20 cellular contexts compared by ENCODE assay signal in the genomic region with DNA sequence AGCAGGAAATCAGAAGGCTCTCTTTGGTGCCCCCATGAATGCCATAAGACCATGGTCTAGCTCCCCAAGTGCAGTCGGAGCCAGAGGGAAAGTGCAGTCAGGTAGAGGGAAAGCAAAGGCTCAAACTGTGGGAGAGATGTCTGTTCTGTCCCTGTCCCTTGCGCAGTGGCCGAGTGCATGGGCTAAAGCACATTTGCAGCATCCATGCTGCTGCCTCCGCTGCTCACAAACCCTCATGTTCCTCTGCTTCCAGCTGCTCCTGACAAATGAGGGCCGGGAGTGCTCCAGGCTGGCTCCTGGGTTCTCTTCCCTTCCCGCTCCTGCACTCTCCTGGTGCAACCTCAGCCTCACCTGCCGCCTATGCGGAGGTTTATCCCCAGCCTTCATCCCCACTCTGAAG. TPM values are rescaled to one million over a fixed set of nuclear protein-coding genes. Genes with fewer than 3 reads are reported as not detected.
A peak's percentile ranks its signal among the peaks of the same experiment; 100 is the strongest.
DNase-seq lines count a peak whose midpoint lies in the region; ATAC-seq, FAIRE-seq and TF ChIP-seq lines count a peak whose summit lies in the region.
"Had no signal": no experiment of that assay in that cellular context is flagged by ENCODE, and none has a peak within 500 bp of the region (broad histone marks: within the 10 kb centered on the region; RNA-seq: fewer than 3 reads in every experiment).

No MANE protein-coding gene starts in this region.

- no peak for ATAC-seq in heart right ventricle
- ATAC-seq in Right ventricle myocardium superior (ENCODE audit: poor library complexity) = no peak
- no peak for ATAC-seq in GM19455 (IDR thresholded peaks at IDR 0.05; ENCODE audit: unreplicated experiment)
- ATAC-seq: GM12878 had no signal

- H3K4me3 ChIP-seq in heart right ventricle (no peak overlapping the region), liver (ENCODE audit: low read depth in 1 of 3, low read length in 3 of 3) (no peak overlapping the region), osteoblast (ENCODE audit: insufficient read depth, low read length) (no peak overlapping the region)
- H3K4me3 ChIP-seq: GM12878 had no signal

- H3K4me1 ChIP-seq in heart right ventricle (peaks cover 3 to 73% (median 43%) of the 10 kb centered on the region in 9 donors), liver (ENCODE audit: control insufficient read depth in 4 of 4, insufficient read depth in 4 of 4, low read length in 3 of 4) (peaks cover 15 to 51% (median 35%) of the 10 kb centered on the region in 4 donors), osteoblast (ENCODE audit: insufficient read depth, low read length) (peaks cover 13% of the 10 kb centered on the region)

- H3K79me2 ChIP-seq in osteoblast (ENCODE audit: insufficient read depth, low read length) = no peaks in the 10 kb centered on the region

- no peak for DNase-seq in heart right ventricle
- no peak for DNase-seq in Right ventricle myocardium superior
- peak; percentile 66 for DNase-seq in osteoblast (ENCODE audit: insufficient read length, low spot score, missing footprints)
- peak; percentile 6 for DNase-seq in urothelium cell line (ENCODE audit: low spot score)
- no peak for DNase-seq in GM10266 (ENCODE audit: extremely low spot score)
- no peak for DNase-seq in cerebellar nuclear complex (lab: John Stamatoyannopoulos, UW)
- DNase-seq: 8988T, COR-L47, GOT3, KG1, NCI-H1048, NCI-H2107, NCI-H345, NCI-H526 treated with DMSO at 0.1 percent for 48 hours had no signal

- no peak for FAIRE-seq in urothelium cell line (lab: Jason Lieb, UNC)
- FAIRE-seq: GM12878 had no signal

- no peak overlapping the region for H2AFZ ChIP-seq in osteoblast (ENCODE audit: low read length)

- H4K20me1 ChIP-seq in osteoblast (ENCODE audit: insufficient read depth, low read length) = no peaks in the 10 kb centered on the region

- H3K27me3 ChIP-seq in heart right ventricle (peaks cover 0 to 9% (median 0%) of the 10 kb centered on the region in 7 donors), liver (ENCODE audit: control insufficient read depth in 4 of 4, insufficient read depth in 4 of 4, low read length in 3 of 4) (no peaks in the 10 kb centered on the region), osteoblast (ENCODE audit: insufficient read depth, low read length) (peaks cover 12% of the 10 kb centered on the region)

- 85 to 91% methylated on average over 8 of the region's 8 CpGs for WGBS in heart right ventricle, 2 donors
- 95% methylated on average over 8 of the region's 8 CpGs for WGBS in liver

- TF ChIP-seq CTCF in heart right ventricle (IDR thresholded peaks at IDR 0.05) (no peak), liver (IDR thresholded peaks at IDR 0.05; ENCODE audit: low read depth, low read length, missing input control) (no peak), osteoblast (IDR thresholded peaks at IDR 0.05; ENCODE audit: extremely low read depth, low read depth, low read length) (no peak), GM10266 (IDR thresholded peaks at IDR 0.05; ENCODE audit: control insufficient read depth, insufficient read depth, low read depth, missing control alignments) (no peak)

- H3K36me3 ChIP-seq in heart right ventricle (no peaks in the 10 kb centered on the region), liver (ENCODE audit: control insufficient read depth in 4 of 4, insufficient read depth in 3 of 4, low read depth in 1 of 4, low read length in 3 of 4) (no peaks in the 10 kb centered on the region), osteoblast (ENCODE audit: insufficient read depth, low read length) (no peaks in the 10 kb centered on the region)

- no peak overlapping the region for H3K9ac ChIP-seq in liver (ENCODE audit: low read depth in 1 of 2, low read length in 2 of 2)

- H3K9me3 ChIP-seq in heart right ventricle = no peaks in the 10 kb centered on the region
- no peaks in the 10 kb centered on the region for H3K9me3 ChIP-seq in liver (ENCODE audit: control insufficient read depth in 4 of 4, low read length in 3 of 4)
- H3K9me3 ChIP-seq in osteoblast (ENCODE audit: low read depth, low read length) = no peaks in the 10 kb centered on the region

- no peak for TF ChIP-seq RAD21 in liver (IDR thresholded peaks at IDR 0.05)

- no peak overlapping the region for H3K4me2 ChIP-seq in osteoblast (ENCODE audit: insufficient read depth, low read length)

- peak overlapping the region in 6 of 10 donors; percentile 15 to 89 (median 82) for H3K27ac ChIP-seq in heart right ventricle
- peak overlapping the region; percentile 86 to 89 for H3K27ac ChIP-seq in liver (ENCODE audit: low read depth in 1 of 2, low read length in 2 of 2)
- H3K27ac ChIP-seq in osteoblast (ENCODE audit: low read depth, low read length) = no peak overlapping the region
- H3K27ac ChIP-seq: RWPE1 had no signal

- intact Hi-C loops in heart right ventricle (cut with DNase I) = no loop called here
- intact Hi-C loops in Right ventricle myocardium superior (cut with DNase I) = no loop called here

TF ChIP-seq in liver, 16 proteins besides CTCF, POLR2A, EP300 and RAD21 (continues in another document):
- TF ChIP-seq FOXA2 (IDR thresholded peaks at IDR 0.05) (no peak), HNF4G (IDR thresholded peaks at IDR 0.05) (no peak), EGR1 (IDR thresholded peaks at IDR 0.05; ENCODE audit: low read depth in 2 of 2) (no peak), YY1 (IDR thresholded peaks at IDR 0.05) (no peak), SP1 (IDR thresholded peaks at IDR 0.05) (no peak), NR2F2 (IDR thresholded peaks at IDR 0.05) (no peak), JUND (IDR thresholded peaks at IDR 0.05) (no peak), GABPA (IDR thresholded peaks at IDR 0.05 in 1 of 2, conservative IDR thresholded peaks at IDR 0.05 in 1 of 2) (no peak), FOXA1 (IDR thresholded peaks at IDR 0.05) (no peak), RXRA (IDR thresholded peaks at IDR 0.05) (no peak)
- TF ChIP-seq, protein P1, sequence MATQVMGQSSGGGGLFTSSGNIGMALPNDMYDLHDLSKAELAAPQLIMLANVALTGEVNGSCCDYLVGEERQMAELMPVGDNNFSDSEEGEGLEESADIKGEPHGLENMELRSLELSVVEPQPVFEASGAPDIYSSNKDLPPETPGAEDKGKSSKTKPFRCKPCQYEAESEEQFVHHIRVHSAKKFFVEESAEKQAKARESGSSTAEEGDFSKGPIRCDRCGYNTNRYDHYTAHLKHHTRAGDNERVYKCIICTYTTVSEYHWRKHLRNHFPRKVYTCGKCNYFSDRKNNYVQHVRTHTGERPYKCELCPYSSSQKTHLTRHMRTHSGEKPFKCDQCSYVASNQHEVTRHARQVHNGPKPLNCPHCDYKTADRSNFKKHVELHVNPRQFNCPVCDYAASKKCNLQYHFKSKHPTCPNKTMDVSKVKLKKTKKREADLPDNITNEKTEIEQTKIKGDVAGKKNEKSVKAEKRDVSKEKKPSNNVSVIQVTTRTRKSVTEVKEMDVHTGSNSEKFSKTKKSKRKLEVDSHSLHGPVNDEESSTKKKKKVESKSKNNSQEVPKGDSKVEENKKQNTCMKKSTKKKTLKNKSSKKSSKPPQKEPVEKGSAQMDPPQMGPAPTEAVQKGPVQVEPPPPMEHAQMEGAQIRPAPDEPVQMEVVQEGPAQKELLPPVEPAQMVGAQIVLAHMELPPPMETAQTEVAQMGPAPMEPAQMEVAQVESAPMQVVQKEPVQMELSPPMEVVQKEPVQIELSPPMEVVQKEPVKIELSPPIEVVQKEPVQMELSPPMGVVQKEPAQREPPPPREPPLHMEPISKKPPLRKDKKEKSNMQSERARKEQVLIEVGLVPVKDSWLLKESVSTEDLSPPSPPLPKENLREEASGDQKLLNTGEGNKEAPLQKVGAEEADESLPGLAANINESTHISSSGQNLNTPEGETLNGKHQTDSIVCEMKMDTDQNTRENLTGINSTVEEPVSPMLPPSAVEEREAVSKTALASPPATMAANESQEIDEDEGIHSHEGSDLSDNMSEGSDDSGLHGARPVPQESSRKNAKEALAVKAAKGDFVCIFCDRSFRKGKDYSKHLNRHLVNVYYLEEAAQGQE (IDR thresholded peaks at IDR 0.05) = no peak
- TF ChIP-seq, protein P2, sequence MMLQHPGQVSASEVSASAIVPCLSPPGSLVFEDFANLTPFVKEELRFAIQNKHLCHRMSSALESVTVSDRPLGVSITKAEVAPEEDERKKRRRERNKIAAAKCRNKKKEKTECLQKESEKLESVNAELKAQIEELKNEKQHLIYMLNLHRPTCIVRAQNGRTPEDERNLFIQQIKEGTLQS (IDR thresholded peaks at IDR 0.05) = no peak
- TF ChIP-seq, protein P3, sequence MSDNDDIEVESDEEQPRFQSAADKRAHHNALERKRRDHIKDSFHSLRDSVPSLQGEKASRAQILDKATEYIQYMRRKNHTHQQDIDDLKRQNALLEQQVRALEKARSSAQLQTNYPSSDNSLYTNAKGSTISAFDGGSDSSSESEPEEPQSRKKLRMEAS (IDR thresholded peaks at IDR 0.05) = no peak

RNA-seq across cellular contexts. Expression of a gene that starts 34.2 kb away (rescaled TPM):
- under 1 TPM in 8 of 10 donors, not detected in 2; 0.36 to 0.94 (median 0.57) TPM for total RNA-seq in heart right ventricle
- polyA plus RNA-seq in heart right ventricle = 1 to 10 TPM in 1 of 2 donors, under 1 TPM in 1; 0.10 to 1.4 TPM
- 0.43 TPM for total RNA-seq in Right ventricle myocardium superior
- total RNA-seq in liver = under 1 TPM; 0.17 to 0.28 TPM
- under 1 TPM; 0.31 to 0.47 TPM for polyA plus RNA-seq in liver
- total RNA-seq in osteoblast = not detected in 2 replicates
- total RNA-seq: GM12878, M059J had no signal
- polyA plus RNA-seq: CD14-positive monocyte had no signal

RNA-seq across cellular contexts. Expression of a gene that starts 54.1 kb away (rescaled TPM):
- 1 to 10 TPM in 7 of 10 donors, under 1 TPM in 3; 0.47 to 2.5 (median 1.5) TPM for total RNA-seq in heart right ventricle
- under 1 TPM in 1 of 2 donors, not detected in 1; 0.14 TPM for polyA plus RNA-seq in heart right ventricle
- total RNA-seq in Right ventricle myocardium superior = 0.67 TPM
- total RNA-seq in liver = 1 to 10 TPM in 1 of 2 donors, under 1 TPM in 1; 0.23 to 3.1 TPM
- polyA plus RNA-seq in liver = 1 to 10 TPM; 1.1 to 1.2 TPM
- 0.36 and 1.2 TPM in 2 replicates for total RNA-seq in osteoblast
- total RNA-seq: GM12878 had no signal
- polyA plus RNA-seq: CD14-positive monocyte, GM12878 had no signal

RNA-seq across cellular contexts. Expression of a gene that starts 58.5 kb away (rescaled TPM):
- total RNA-seq in heart right ventricle (1 to 10 TPM in 8 of 10 donors, under 1 TPM in 2; 0.32 to 4.7 (median 2.2) TPM), Right ventricle myocardium superior (2.8 TPM), liver (10 to 100 TPM; 17.6 to 30.3 TPM), osteoblast (1.1 and 1.2 TPM in 2 replicates)
- polyA plus RNA-seq in heart right ventricle (1 to 10 TPM in 1 of 2 donors, under 1 TPM in 1; 0.78 to 1.2 TPM), liver (100 to 1,000 TPM in 1 of 2 donors, 10 to 100 TPM in 1; 44.5 to 125 TPM)
- total RNA-seq: M059J had no signal
- polyA plus RNA-seq: CD14-positive monocyte had no signal

Comparison
In these comparisons a context has a peak if more than half of its experiments do, and no peak if none do; other contexts are left out.
1. DNase-seq: peak in osteoblast (single experiment) and urothelium cell line (single experiment); none in heart right ventricle (0 of 2), Right ventricle myocardium superior (single experiment), GM10266 (single experiment) and cerebellar nuclear complex (0 of 2).